In the genomic region with DNA sequence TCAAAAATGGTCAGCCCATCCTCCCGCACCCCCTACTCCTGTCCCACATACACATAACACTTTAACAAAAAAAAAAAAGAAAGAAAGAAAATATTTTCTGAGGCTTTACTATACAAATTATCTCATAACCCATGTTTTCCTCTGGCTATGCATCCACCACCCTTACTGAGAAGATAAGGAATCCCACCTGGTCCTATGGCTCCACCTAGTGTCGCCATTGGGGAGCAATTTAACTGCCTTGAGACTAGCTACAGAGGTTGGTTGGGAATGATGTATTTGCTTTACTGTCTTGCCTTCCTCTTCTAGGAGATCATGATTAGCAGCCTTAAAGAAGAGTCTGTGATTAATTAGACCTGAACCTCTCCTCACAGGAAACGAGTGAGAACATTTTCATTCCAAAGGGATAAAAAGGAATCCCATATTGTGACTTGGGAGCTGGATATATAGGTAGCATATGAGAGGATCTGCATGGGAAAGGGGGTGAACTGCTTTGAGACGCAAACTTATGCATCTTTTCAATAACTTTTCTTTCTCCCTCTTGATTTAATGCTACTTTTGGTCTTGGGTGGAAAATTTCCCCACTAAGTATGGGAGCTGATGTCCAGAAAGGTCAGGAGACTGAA, we compare ENCODE assay signal across 9 cellular contexts.
DNase-seq lines count a peak whose midpoint lies in the region; ATAC-seq and TF ChIP-seq lines count a peak whose summit lies in the region.
"Had no signal": no experiment of that assay in that cellular context is flagged by ENCODE, and none has a peak within 500 bp of the region (broad histone marks: within the 10 kb centered on the region; RNA-seq: fewer than 3 reads in every experiment).

No MANE protein-coding gene starts in this region.

- H3K27me3 ChIP-seq in right lobe of liver: no peaks in the 10 kb centered on the region

- no peaks in the 10 kb centered on the region for H3K4me1 Mint-ChIP-seq in activated CD4-positive, alpha-beta T cell treated with anti-CD3 and anti-CD28 coated beads for 36 hours

- H3K36me3 ChIP-seq in right lobe of liver: no peaks in the 10 kb centered on the region

- H3K9me3 Mint-ChIP-seq in activated CD4-positive, alpha-beta T cell treated with anti-CD3 and anti-CD28 coated beads for 36 hours (ENCODE audit: low read depth): no peaks in the 10 kb centered on the region

- intact Hi-C loops in activated CD4-positive, alpha-beta T cell treated with anti-CD3 and anti-CD28 coated beads for 36 hours (cut with DNase I, micrococcal nuclease): loop anchor here (1.0 to 10.0 kb wide), 6 partner anchors 122 to 883 kb away; partner anchors contain the start of gene GHR (in 2 of the 2)
- intact Hi-C loops in right lobe of liver (cut with DNase I): loop anchor here in 1 of 2 donors (10.0 kb wide), 1 partner anchor 85 kb away; no protein-coding TSS in a partner anchor

- TF ChIP-seq CTCF in right lobe of liver (IDR thresholded peaks at IDR 0.05): peak; percentile 91 to 93 (median 93)

- H3K27ac ChIP-seq in right lobe of liver: peak overlapping the region in 1 of 3 donors; percentile 29

- no peak overlapping the region for H3K27ac Mint-ChIP-seq in activated CD4-positive, alpha-beta T cell treated with anti-CD3 and anti-CD28 coated beads for 36 hours
- H3K27ac Mint-ChIP-seq: activated naive CD8-positive, alpha-beta T cell had no signal

- H3K36me3 Mint-ChIP-seq in activated CD4-positive, alpha-beta T cell treated with anti-CD3 and anti-CD28 coated beads for 36 hours (ENCODE audit: low read depth): no peaks in the 10 kb centered on the region
- H3K36me3 Mint-ChIP-seq: activated naive CD8-positive, alpha-beta T cell had no signal

- ATAC-seq in GM19372 (IDR thresholded peaks at IDR 0.05; ENCODE audit: low read depth, unreplicated experiment) (peak; percentile 89), HG03439 (IDR thresholded peaks at IDR 0.05; ENCODE audit: unreplicated experiment) (peak; percentile 91), right lobe of liver (peak; percentile 92 to 96 (median 93))
- ATAC-seq in activated CD4-positive, alpha-beta T cell treated with anti-CD3 and anti-CD28 coated beads for 36 hours: peak; percentile 84

- no peak for TF ChIP-seq POLR2A in right lobe of liver (IDR thresholded peaks at IDR 0.05)

- H3K4me3 Mint-ChIP-seq in activated CD4-positive, alpha-beta T cell treated with anti-CD3 and anti-CD28 coated beads for 36 hours: no peak overlapping the region
- H3K4me3 Mint-ChIP-seq: activated naive CD8-positive, alpha-beta T cell had no signal

- peaks cover 3% of the 10 kb centered on the region for H3K27me3 Mint-ChIP-seq in activated CD4-positive, alpha-beta T cell treated with anti-CD3 and anti-CD28 coated beads for 36 hours

- WGBS in right lobe of liver (ENCODE audit: insufficient coverage, low coverage, low lambda C conversion rate, missing lambda C conversion rate): 10% methylated on average over 4 of the region's 4 CpGs

- DNase-seq in COLO668 (lab: John Stamatoyannopoulos, UW; ENCODE audit: unreplicated experiment) (peak; percentile 88), NCI-H446 treated with DMSO at 0.1 percent for 48 hours (lab: John Stamatoyannopoulos, UW) (peak; percentile 16), dedifferentiated amniotic fluid mesenchymal stem cell (ENCODE audit: extremely low spot score) (peak; percentile 77), right lobe of liver (peak; percentile 68 to 83 (median 70))
- DNase-seq in activated CD4-positive, alpha-beta T cell treated with anti-CD3 and anti-CD28 coated beads for 36 hours: peak; percentile 82
- DNase-seq in stimulated activated CD8-positive, alpha-beta memory T cell treated with anti-CD3 and anti-CD28 coated beads, Interleukin-12 subunit alpha, Interleukin-12 subunit beta, amount 100 ng/mL, for 1 hour (ENCODE audit: low read depth): peak; percentile 38

- H3K4me3 ChIP-seq in right lobe of liver: no peak overlapping the region

- no peaks in the 10 kb centered on the region for H3K9me3 ChIP-seq in right lobe of liver

- H3K4me1 ChIP-seq in right lobe of liver: peaks cover 0 to 31% (median 4%) of the 10 kb centered on the region in 4 donors

- POLR2A ChIA-PET in activated CD4-positive, alpha-beta T cell treated with anti-CD3 and anti-CD28 coated beads for 36 hours (lab: Charles Lee): no interaction called here

- CTCF ChIA-PET in activated CD4-positive, alpha-beta T cell treated with anti-CD3 and anti-CD28 coated beads for 36 hours (lab: Charles Lee): interaction anchor here (0.5 to 2.5 kb wide), 39 partner anchors 9 to 1988 kb away, joined by 3 to 31 read pairs (median 4); no protein-coding TSS in a partner anchor

Comparison
In these comparisons a context has a peak if more than half of its experiments do, and no peak if none do; other contexts are left out.
1. DNase-seq: peak in every context shown above with its lines; median percentile 88 in COLO668; 82 in activated CD4-positive, alpha-beta T cell treated with anti-CD3 and anti-CD28 coated beads for 36 hours; 77 in dedifferentiated amniotic fluid mesenchymal stem cell; 70 in right lobe of liver; 38 in stimulated activated CD8-positive, alpha-beta memory T cell treated with anti-CD3 and anti-CD28 coated beads, Interleukin-12 subunit alpha, Interleukin-12 subunit beta, amount 100 ng/mL, for 1 hour; 16 in NCI-H446 treated with DMSO at 0.1 percent for 48 hours.